Comparison of ENCODE assay signal across 13 cellular contexts in the genomic region with DNA sequence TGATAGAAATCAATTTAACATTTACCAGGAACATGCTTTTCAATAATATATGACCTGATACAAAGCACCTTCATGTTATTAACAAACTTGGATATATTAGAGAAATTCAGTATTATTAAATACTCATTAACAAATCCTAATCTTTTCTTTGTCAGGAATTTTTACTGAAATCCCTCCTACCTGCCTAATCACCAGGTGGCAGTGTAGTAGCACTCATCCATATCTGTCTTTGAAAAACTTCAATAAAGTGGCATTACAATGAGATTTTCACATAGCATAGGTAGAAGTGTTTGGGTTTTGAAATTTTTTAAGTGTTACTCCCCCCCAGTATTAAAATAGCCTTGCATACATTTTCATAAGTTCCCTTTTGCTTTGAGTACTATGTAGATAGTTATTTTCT.
DNase-seq lines count a peak whose midpoint lies in the region; ATAC-seq and TF ChIP-seq lines count a peak whose summit lies in the region.
"Had no signal": no experiment of that assay in that cellular context is flagged by ENCODE, and none has a peak within 500 bp of the region (broad histone marks: within the 10 kb centered on the region; RNA-seq: fewer than 3 reads in every experiment).

No MANE protein-coding gene starts in this region.

- H3K9me3 Mint-ChIP-seq in activated CD8-positive, alpha-beta T cell treated with anti-CD3 and anti-CD28 coated beads for 36 hours, result no peaks in the 10 kb centered on the region
- H3K9me3 Mint-ChIP-seq in activated CD8-positive, alpha-beta T cell treated with anti-CD3 and anti-CD28 coated beads, Interleukin-2, amount 10 ng/mL, durations not matched to agents 7 days and 5 days (ENCODE audit: insufficient read depth), result no peaks in the 10 kb centered on the region
- H3K9me3 Mint-ChIP-seq in endothelial cell (ENCODE audit: unreplicated experiment), result no peaks in the 10 kb centered on the region
- H3K9me3 Mint-ChIP-seq: CD4-positive, CD25-positive, alpha-beta regulatory T cell; T-cell had no signal

- H3K9me3 ChIP-seq in thyroid gland, result no peaks in the 10 kb centered on the region
- H3K9me3 ChIP-seq: suprapubic skin had no signal

- POLR2A ChIA-PET in activated CD8-positive, alpha-beta T cell treated with anti-CD3 and anti-CD28 coated beads for 36 hours (lab: Charles Lee), result no interaction called here
- POLR2A ChIA-PET in activated CD8-positive, alpha-beta T cell treated with anti-CD3 and anti-CD28 coated beads, Interleukin-2, amount 10 ng/mL, durations not matched to agents 7 days and 5 days (lab: Charles Lee), result no interaction called here

- CTCF ChIA-PET in activated CD8-positive, alpha-beta T cell treated with anti-CD3 and anti-CD28 coated beads for 36 hours (lab: Charles Lee), result no interaction called here
- CTCF ChIA-PET in activated CD8-positive, alpha-beta T cell treated with anti-CD3 and anti-CD28 coated beads, Interleukin-2, amount 10 ng/mL, durations not matched to agents 7 days and 5 days (lab: Charles Lee), result interaction anchor here (1.5 kb wide), 1 partner anchor 1892 kb away, joined by 5 read pairs; no protein-coding TSS in a partner anchor

- no peak overlapping the region for H3K27ac Mint-ChIP-seq in activated CD8-positive, alpha-beta T cell treated with anti-CD3 and anti-CD28 coated beads for 36 hours
- no peak overlapping the region for H3K27ac Mint-ChIP-seq in activated CD8-positive, alpha-beta T cell treated with anti-CD3 and anti-CD28 coated beads, Interleukin-2, amount 10 ng/mL, durations not matched to agents 7 days and 5 days
- H3K27ac Mint-ChIP-seq in endothelial cell (ENCODE audit: unreplicated experiment), result no peak overlapping the region
- H3K27ac Mint-ChIP-seq: CD4-positive, CD25-positive, alpha-beta regulatory T cell; T-cell had no signal

- H3K27ac ChIP-seq in thyroid gland, result no peak overlapping the region
- H3K27ac ChIP-seq: parathyroid adenoma, suprapubic skin had no signal

- peak; percentile 48 for TF ChIP-seq CTCF in activated CD8-positive, alpha-beta T cell treated with anti-CD3 and anti-CD28 coated beads for 36 hours (IDR thresholded peaks at IDR 0.05)
- TF ChIP-seq CTCF in endothelial cell (IDR thresholded peaks at IDR 0.05; ENCODE audit: unreplicated experiment), result peak; percentile 42
- peak in 3 of 6 experiments; percentile 57 to 61 (median 57) for TF ChIP-seq CTCF in thyroid gland (IDR thresholded peaks at IDR 0.05)

- no peaks in the 10 kb centered on the region for H3K36me3 ChIP-seq in thyroid gland
- H3K36me3 ChIP-seq: suprapubic skin had no signal

- H3K4me1 ChIP-seq in thyroid gland, result no peaks in the 10 kb centered on the region
- H3K4me1 ChIP-seq: parathyroid adenoma, suprapubic skin had no signal

- TF ChIP-seq POLR2A in thyroid gland (IDR thresholded peaks at IDR 0.05), result no peak

- no peak overlapping the region for H3K4me3 Mint-ChIP-seq in activated CD8-positive, alpha-beta T cell treated with anti-CD3 and anti-CD28 coated beads for 36 hours
- no peak overlapping the region for H3K4me3 Mint-ChIP-seq in activated CD8-positive, alpha-beta T cell treated with anti-CD3 and anti-CD28 coated beads, Interleukin-2, amount 10 ng/mL, durations not matched to agents 7 days and 5 days
- no peak overlapping the region for H3K4me3 Mint-ChIP-seq in endothelial cell (ENCODE audit: unreplicated experiment)
- H3K4me3 Mint-ChIP-seq: CD4-positive, CD25-positive, alpha-beta regulatory T cell; T-cell had no signal

- no peaks in the 10 kb centered on the region for H3K27me3 Mint-ChIP-seq in activated CD8-positive, alpha-beta T cell treated with anti-CD3 and anti-CD28 coated beads for 36 hours
- H3K27me3 Mint-ChIP-seq in activated CD8-positive, alpha-beta T cell treated with anti-CD3 and anti-CD28 coated beads, Interleukin-2, amount 10 ng/mL, durations not matched to agents 7 days and 5 days (ENCODE audit: low read depth), result no peaks in the 10 kb centered on the region
- no peaks in the 10 kb centered on the region for H3K27me3 Mint-ChIP-seq in endothelial cell (ENCODE audit: unreplicated experiment)
- H3K27me3 Mint-ChIP-seq: CD4-positive, CD25-positive, alpha-beta regulatory T cell had no signal

- no peaks in the 10 kb centered on the region for H3K27me3 ChIP-seq in thyroid gland
- H3K27me3 ChIP-seq: suprapubic skin had no signal

- no peak for ATAC-seq in activated CD8-positive, alpha-beta T cell treated with anti-CD3 and anti-CD28 coated beads for 36 hours
- ATAC-seq in activated CD8-positive, alpha-beta T cell treated with anti-CD3 and anti-CD28 coated beads, Interleukin-2, amount 10 ng/mL, durations not matched to agents 7 days and 5 days, result no peak
- no peak for ATAC-seq in GM19455 (IDR thresholded peaks at IDR 0.05; ENCODE audit: unreplicated experiment)
- ATAC-seq: T-cell had no signal

- DNase-seq in activated CD8-positive, alpha-beta T cell treated with anti-CD3 and anti-CD28 coated beads for 36 hours, result peak; percentile 5
- DNase-seq in activated CD8-positive, alpha-beta T cell treated with anti-CD3 and anti-CD28 coated beads, Interleukin-2, amount 10 ng/mL, durations not matched to agents 7 days and 5 days, result no peak
- DNase-seq in NCI-H526 treated with DMSO at 0.1 percent for 48 hours (lab: John Stamatoyannopoulos, UW) (peak; percentile 12), endothelial cell (ENCODE audit: low spot score) (no peak), thyroid gland (peak; percentile 3 to 4), HUDEP-2 (lab: John Stamatoyannopoulos, UW; ENCODE audit: unreplicated experiment in 76 of 76) (no peak)
- no peak for DNase-seq in stimulated activated naive CD4-positive, alpha-beta T cell treated with Interleukin-2 at 50 U/mL for 16 hours (lab: John Stamatoyannopoulos, UW)
- DNase-seq: effector CD4-positive, alpha-beta T cell had no signal

- H3K36me3 Mint-ChIP-seq in activated CD8-positive, alpha-beta T cell treated with anti-CD3 and anti-CD28 coated beads for 36 hours (ENCODE audit: low read depth), result no peaks in the 10 kb centered on the region
- no peaks in the 10 kb centered on the region for H3K36me3 Mint-ChIP-seq in activated CD8-positive, alpha-beta T cell treated with anti-CD3 and anti-CD28 coated beads, Interleukin-2, amount 10 ng/mL, durations not matched to agents 7 days and 5 days (ENCODE audit: low read depth)
- no peaks in the 10 kb centered on the region for H3K36me3 Mint-ChIP-seq in endothelial cell (ENCODE audit: low read depth, unreplicated experiment)
- H3K36me3 Mint-ChIP-seq: CD4-positive, CD25-positive, alpha-beta regulatory T cell; T-cell had no signal

- H3K4me1 Mint-ChIP-seq in activated CD8-positive, alpha-beta T cell treated with anti-CD3 and anti-CD28 coated beads for 36 hours (ENCODE audit: low read depth), result no peaks in the 10 kb centered on the region
- no peaks in the 10 kb centered on the region for H3K4me1 Mint-ChIP-seq in activated CD8-positive, alpha-beta T cell treated with anti-CD3 and anti-CD28 coated beads, Interleukin-2, amount 10 ng/mL, durations not matched to agents 7 days and 5 days (ENCODE audit: low read depth)
- H3K4me1 Mint-ChIP-seq in endothelial cell (ENCODE audit: unreplicated experiment), result no peaks in the 10 kb centered on the region
- H3K4me1 Mint-ChIP-seq: CD4-positive, CD25-positive, alpha-beta regulatory T cell; T-cell had no signal

- intact Hi-C loops in activated CD8-positive, alpha-beta T cell treated with anti-CD3 and anti-CD28 coated beads for 36 hours (cut with micrococcal nuclease), result loop anchor here (2.0 kb wide), 1 partner anchor 1890 kb away; no protein-coding TSS in a partner anchor
- intact Hi-C loops in thyroid gland (cut with DNase I), result loop anchor here (10.0 kb wide), 1 partner anchor 1890 kb away; no protein-coding TSS in a partner anchor

- H3K4me3 ChIP-seq in thyroid gland (replicated peaks in 1 of 3), result no peak overlapping the region
- H3K4me3 ChIP-seq: suprapubic skin had no signal

Comparison
In these comparisons a context has a peak if more than half of its experiments do, and no peak if none do; other contexts are left out.
1. DNase-seq: peak in activated CD8-positive, alpha-beta T cell treated with anti-CD3 and anti-CD28 coated beads for 36 hours (single experiment), NCI-H526 treated with DMSO at 0.1 percent for 48 hours (single experiment) and thyroid gland (2 of 2); none in activated CD8-positive, alpha-beta T cell treated with anti-CD3 and anti-CD28 coated beads, Interleukin-2, amount 10 ng/mL, durations not matched to agents 7 days and 5 days (single experiment), endothelial cell (single experiment), HUDEP-2 (0 of 76) and stimulated activated naive CD4-positive, alpha-beta T cell treated with Interleukin-2 at 50 U/mL for 16 hours (single experiment).